16 cellular contexts compared by ENCODE assay signal in the genomic region with DNA sequence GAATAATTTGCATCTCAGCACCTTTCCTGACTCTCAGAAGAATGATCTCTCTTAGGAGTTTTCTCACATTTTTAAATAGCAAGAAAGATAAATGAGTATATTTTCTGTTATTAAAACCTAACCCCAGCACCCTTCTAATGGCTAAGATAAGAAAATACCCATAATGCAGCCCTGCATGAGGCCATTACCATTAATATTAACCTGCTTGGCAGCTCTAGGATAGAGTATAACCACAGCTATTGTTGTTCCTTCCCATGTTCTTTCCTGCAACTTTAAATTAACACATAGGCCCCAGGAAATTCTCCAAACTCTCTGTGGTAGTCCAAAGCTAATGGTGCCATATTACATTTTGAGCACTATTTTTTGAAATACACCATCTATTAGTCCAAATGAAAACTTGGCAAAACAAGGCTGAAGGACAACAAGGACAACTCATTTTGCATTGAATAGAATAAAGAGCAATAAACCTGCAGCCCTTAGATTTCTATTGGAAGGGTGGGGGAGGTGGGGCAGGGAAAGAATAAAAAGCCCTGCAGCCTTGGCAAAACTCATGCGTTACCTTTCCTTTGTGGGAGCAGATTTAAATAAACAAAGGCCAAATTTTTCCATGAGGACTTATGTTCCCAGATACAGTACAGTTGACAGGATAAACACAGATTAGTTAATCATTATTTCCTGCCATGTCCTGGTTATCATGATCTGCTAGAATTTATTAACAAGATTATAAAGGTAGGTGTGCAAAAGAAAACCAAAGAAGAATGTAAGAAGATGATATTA. TPM values are rescaled to one million over a fixed set of nuclear protein-coding genes. Genes with fewer than 3 reads are reported as not detected.
A peak's percentile ranks its signal among the peaks of the same experiment; 100 is the strongest.
DNase-seq lines count a peak whose midpoint lies in the region; ATAC-seq and TF ChIP-seq lines count a peak whose summit lies in the region.
"Had no signal": no experiment of that assay in that cellular context is flagged by ENCODE, and none has a peak within 500 bp of the region (broad histone marks: within the 10 kb centered on the region; RNA-seq: fewer than 3 reads in every experiment).

No MANE protein-coding gene starts in this region.

- intact Hi-C loops in mucosa of descending colon (cut with DNase I, micrococcal nuclease), result no loop called here

- no peaks in the 10 kb centered on the region for H3K4me1 ChIP-seq in mucosa of descending colon (ENCODE audit: low read depth)

- H3K36me3 ChIP-seq in mucosa of descending colon (ENCODE audit: low read depth), result no peaks in the 10 kb centered on the region
- H3K36me3 ChIP-seq: HAP-1 had no signal

- H3K36me3 Mint-ChIP-seq in activated naive CD8-positive, alpha-beta T cell, result peaks cover 25% of the 10 kb centered on the region
- peaks cover 18% of the 10 kb centered on the region for H3K36me3 Mint-ChIP-seq in activated naive CD8-positive, alpha-beta T cell treated with anti-CD3 and anti-CD28 coated beads, Interleukin-2, amount 50 U/mL, for 24 hours (ENCODE audit: low read depth)
- H3K36me3 Mint-ChIP-seq: IgD-negative memory B cell had no signal

- no peaks in the 10 kb centered on the region for H3K9me3 ChIP-seq in mucosa of descending colon
- H3K9me3 ChIP-seq: HAP-1 had no signal

- H3K27ac Mint-ChIP-seq in activated naive CD8-positive, alpha-beta T cell, result peak overlapping the region; percentile 16
- no peak overlapping the region for H3K27ac Mint-ChIP-seq in activated naive CD8-positive, alpha-beta T cell treated with anti-CD3 and anti-CD28 coated beads, Interleukin-2, amount 50 U/mL, for 24 hours

- peaks cover 13% of the 10 kb centered on the region for H3K9me3 Mint-ChIP-seq in activated naive CD8-positive, alpha-beta T cell (ENCODE audit: low read depth)
- H3K9me3 Mint-ChIP-seq in activated naive CD8-positive, alpha-beta T cell treated with anti-CD3 and anti-CD28 coated beads, Interleukin-2, amount 50 U/mL, for 24 hours, result peaks cover 20% of the 10 kb centered on the region

- peaks cover 49% of the 10 kb centered on the region for H3K4me1 Mint-ChIP-seq in activated naive CD8-positive, alpha-beta T cell (ENCODE audit: low read depth)
- H3K4me1 Mint-ChIP-seq in activated naive CD8-positive, alpha-beta T cell treated with anti-CD3 and anti-CD28 coated beads, Interleukin-2, amount 50 U/mL, for 24 hours, result peaks cover 39% of the 10 kb centered on the region

- no peak overlapping the region for H3K4me3 Mint-ChIP-seq in activated naive CD8-positive, alpha-beta T cell
- no peak overlapping the region for H3K4me3 Mint-ChIP-seq in activated naive CD8-positive, alpha-beta T cell treated with anti-CD3 and anti-CD28 coated beads, Interleukin-2, amount 50 U/mL, for 24 hours
- H3K4me3 Mint-ChIP-seq: IgD-negative memory B cell had no signal

- DNase-seq in activated naive CD8-positive, alpha-beta T cell treated with anti-CD3 and anti-CD28 coated beads, Interleukin-2, amount 50 U/mL, for 24 hours, result no peak
- peak; percentile 7 to 14 for DNase-seq in dermis microvascular lymphatic vessel endothelial cell (ENCODE audit: low read depth in 2 of 2)
- no peak for DNase-seq in mucosa of descending colon
- no peak for DNase-seq in mesenteric fat pad (ENCODE audit: low spot score)
- DNase-seq in NCI-H526 (lab: John Stamatoyannopoulos, UW), result no peak
- no peak for DNase-seq in GM19240 (ENCODE audit: insufficient read length, low spot score)
- DNase-seq: C1 segment of cervical spinal cord, COR-L47, Kasumi-1, NCI-H187, NCI-H82 had no signal

- H3K27me3 Mint-ChIP-seq in activated naive CD8-positive, alpha-beta T cell, result no peaks in the 10 kb centered on the region
- no peaks in the 10 kb centered on the region for H3K27me3 Mint-ChIP-seq in activated naive CD8-positive, alpha-beta T cell treated with anti-CD3 and anti-CD28 coated beads, Interleukin-2, amount 50 U/mL, for 24 hours
- H3K27me3 Mint-ChIP-seq: IgD-negative memory B cell had no signal

- no peak for ATAC-seq in activated naive CD8-positive, alpha-beta T cell treated with anti-CD3 and anti-CD28 coated beads, Interleukin-2, amount 50 U/mL, for 24 hours
- ATAC-seq in mucosa of descending colon, result peak; percentile 53
- ATAC-seq in HG03432 (IDR thresholded peaks at IDR 0.05; ENCODE audit: unreplicated experiment), result no peak
- ATAC-seq: Panc1 had no signal

- no peak for TF ChIP-seq CTCF in mucosa of descending colon (IDR thresholded peaks at IDR 0.05)

- no peak overlapping the region for H3K4me3 ChIP-seq in mucosa of descending colon
- H3K4me3 ChIP-seq: HAP-1 had no signal

RNA-seq across cellular contexts. Expression of a gene that starts 46.9 kb away (rescaled TPM):
- total RNA-seq in dermis microvascular lymphatic vessel endothelial cell, result 12.5 and 28.6 TPM in 2 replicates
- 100 to 1,000 TPM; 124 to 176 (median 147) TPM for total RNA-seq in mucosa of descending colon
- 97.2 TPM for total RNA-seq in mesenteric fat pad

Comparison
In these comparisons a context has a peak if more than half of its experiments do, and no peak if none do; other contexts are left out.
1. DNase-seq: peak in dermis microvascular lymphatic vessel endothelial cell (2 of 2); none in activated naive CD8-positive, alpha-beta T cell treated with anti-CD3 and anti-CD28 coated beads, Interleukin-2, amount 50 U/mL, for 24 hours (single experiment), mucosa of descending colon (0 of 3), mesenteric fat pad (single experiment), NCI-H526 (0 of 2) and GM19240 (single experiment).